30 cellular contexts compared by ENCODE assay signal in genomic region chr3:24354230-24354629, GRCh38.
"Had no signal": no experiment of that assay in that cellular context is flagged by ENCODE, and none has a peak within 500 bp of the region (broad histone marks: within the 10 kb centered on the region; RNA-seq: fewer than 3 reads in every experiment).

No MANE protein-coding gene starts in this region.

- DNase-seq: activated B cell treated with CpG ODN at 0.5 μM for 24 hours; activated CD4-positive, alpha-beta T cell treated with anti-CD3 and anti-CD28 coated beads for 48 hours; activated CD4-positive, alpha-beta T cell treated with anti-CD3 and anti-CD28 coated beads, Interleukin-2, amount 50 U/mL, for 1 hour; activated CD4-positive, alpha-beta T cell treated with anti-CD3 and anti-CD28 coated beads, Interleukin-2, amount 50 U/mL, for 48 hours; activated CD8-positive, alpha-beta memory T cell treated with anti-CD3 and anti-CD28 coated beads for 24 hours; activated CD8-positive, alpha-beta T cell treated with anti-CD3 and anti-CD28 coated beads for 36 hours; activated effector memory CD4-positive, alpha-beta T cell treated with Interleukin-2 at 50 U/mL for 16 hours; activated gamma-delta T cell treated with Interleukin-2 at 50 U/mL for 16 hours; activated naive CD4-positive, alpha-beta T cell treated with anti-CD3 and anti-CD28 coated beads, Interleukin-2, amount 50 U/mL, for 16 hours; activated naive CD4-positive, alpha-beta T cell treated with Interleukin-2 at 50 U/mL for 16 hours; activated T-cell treated with anti-CD3 and anti-CD28 coated beads, Interleukin-2, amount 50 U/mL, for 4 hours; amniotic stem cell; anterior cingulate cortex; body of pancreas; central memory CD4-positive, alpha-beta T cell; cerebellar nuclear complex; dorsolateral prefrontal cortex; effector memory CD8-positive, alpha-beta T cell; erythroblast; foreskin keratinocyte; T-helper 2 cell had no signal

- H3K27me3 ChIP-seq: body of pancreas, cardiac muscle cell, dorsolateral prefrontal cortex, esophagus muscularis mucosa, foreskin keratinocyte, gastroesophageal sphincter had no signal

- H3K27me3 Mint-ChIP-seq: activated CD8-positive, alpha-beta T cell treated with anti-CD3 and anti-CD28 coated beads for 36 hours; activated naive CD8-positive, alpha-beta T cell; activated T-helper 17 cell treated with anti-CD3 and anti-CD28 coated beads, Interleukin-2, amount 50 U/mL, for 72 hours; dendritic cell treated with granulocyte-macrophage colony-stimulating factor and Interleukin-4, amounts not matched to agents 40 ng/mL and 50 ng/mL, for 4 days; effector memory CD8-positive, alpha-beta T cell had no signal

- H3K36me3 Mint-ChIP-seq: activated naive CD8-positive, alpha-beta T cell had no signal

- H3K4me3 ChIP-seq: body of pancreas, cardiac muscle cell, coronary artery, dorsolateral prefrontal cortex, esophagus muscularis mucosa, gastroesophageal sphincter had no signal

- H3K4me1 Mint-ChIP-seq: activated B cell treated with CpG ODN at 0.5 μM for 24 hours; activated T-helper 17 cell treated with anti-CD3 and anti-CD28 coated beads, Interleukin-2, amount 50 U/mL, for 72 hours had no signal

- FAIRE-seq: TTC549 had no signal

- H3K36me3 ChIP-seq: cardiac muscle cell, esophagus muscularis mucosa, gastroesophageal sphincter had no signal

- H3K4me1 ChIP-seq: foreskin keratinocyte had no signal

- H3K4me3 Mint-ChIP-seq: activated B cell treated with CpG ODN at 0.5 μM for 24 hours; activated CD8-positive, alpha-beta T cell treated with anti-CD3 and anti-CD28 coated beads for 36 hours; activated naive CD8-positive, alpha-beta T cell; activated T-cell treated with anti-CD3 and anti-CD28 coated beads, Interleukin-2, amount 50 U/mL, for 4 hours; activated T-helper 17 cell treated with anti-CD3 and anti-CD28 coated beads, Interleukin-2, amount 50 U/mL, for 72 hours; dendritic cell treated with granulocyte-macrophage colony-stimulating factor and Interleukin-4, amounts not matched to agents 40 ng/mL and 50 ng/mL, for 4 days; effector memory CD8-positive, alpha-beta T cell had no signal

- H3K27ac Mint-ChIP-seq: activated B cell treated with CpG ODN at 0.5 μM for 24 hours; activated CD8-positive, alpha-beta T cell treated with anti-CD3 and anti-CD28 coated beads for 36 hours; activated naive CD8-positive, alpha-beta T cell; activated T-helper 17 cell treated with anti-CD3 and anti-CD28 coated beads, Interleukin-2, amount 50 U/mL, for 72 hours; dendritic cell treated with granulocyte-macrophage colony-stimulating factor and Interleukin-4, amounts not matched to agents 40 ng/mL and 50 ng/mL, for 4 days; effector memory CD8-positive, alpha-beta T cell had no signal

- ATAC-seq: activated CD4-positive, CD25-positive, alpha-beta regulatory T cell treated with anti-CD3 and anti-CD28 coated beads, Interleukin-2, amount 50 U/mL, for 24 hours; activated CD8-positive, alpha-beta T cell treated with anti-CD3 and anti-CD28 coated beads for 36 hours; activated T-cell treated with anti-CD3 and anti-CD28 coated beads, Interleukin-2, amount 50 U/mL, for 4 hours; activated T-helper 17 cell treated with anti-CD3 and anti-CD28 coated beads, Interleukin-2, amount 50 U/mL, for 72 hours; body of pancreas; effector memory CD8-positive, alpha-beta T cell; foreskin keratinocyte; gastroesophageal sphincter had no signal

- H3K9me3 Mint-ChIP-seq: activated B cell treated with CpG ODN at 0.5 μM for 24 hours; activated CD8-positive, alpha-beta T cell treated with anti-CD3 and anti-CD28 coated beads for 36 hours; activated T-cell treated with anti-CD3 and anti-CD28 coated beads, Interleukin-2, amount 50 U/mL, for 4 hours; dendritic cell treated with granulocyte-macrophage colony-stimulating factor and Interleukin-4, amounts not matched to agents 40 ng/mL and 50 ng/mL, for 4 days had no signal

- H3K27ac ChIP-seq: body of pancreas, cardiac muscle cell, coronary artery, esophagus muscularis mucosa, foreskin keratinocyte, gastroesophageal sphincter had no signal

- H3K9me3 ChIP-seq: body of pancreas, esophagus muscularis mucosa, gastroesophageal sphincter had no signal
